ENCODE assay signal across 25 cellular contexts in the genomic region with DNA sequence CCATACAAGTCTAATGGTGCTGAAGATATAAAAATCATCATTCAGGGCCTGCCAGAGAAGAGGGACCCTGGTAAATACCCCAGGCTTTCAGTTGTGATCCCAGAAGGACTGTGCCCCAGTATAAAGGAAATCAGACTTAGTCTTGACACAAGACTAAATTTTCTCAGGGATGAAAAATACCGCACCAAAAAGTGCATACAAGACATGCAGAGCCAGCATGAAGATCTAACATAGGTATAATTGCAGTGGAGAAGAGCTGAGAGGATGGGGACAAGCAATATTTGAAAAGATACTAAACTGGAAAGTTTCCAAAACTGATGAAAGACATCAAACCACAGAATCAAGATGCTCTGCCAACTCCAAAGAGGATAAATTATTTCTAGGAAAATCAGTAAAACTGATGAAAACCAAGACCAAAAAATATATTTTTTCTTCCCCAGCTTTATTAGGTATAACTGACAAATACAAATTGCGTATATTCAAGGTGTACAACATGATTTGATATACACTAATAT.
"Had no signal": no experiment of that assay in that cellular context is flagged by ENCODE, and none has a peak within 500 bp of the region (broad histone marks: within the 10 kb centered on the region; RNA-seq: fewer than 3 reads in every experiment).

No MANE protein-coding gene starts in this region.

- DNase-seq: colonic mucosa; cortex of kidney; dermis blood vessel endothelial cell; dorsolateral prefrontal cortex; effector CD4-positive, alpha-beta T cell; effector CD8-positive, alpha-beta T cell; effector memory CD4-positive, alpha-beta T cell; effector memory CD8-positive, alpha-beta T cell; endodermal cell; erythroblast; esophagus squamous epithelium; foreskin fibroblast; foreskin keratinocyte; foreskin melanocyte; gastrocnemius medialis; glutamatergic neuron; head of caudate nucleus; heart left ventricle; heart right ventricle had no signal

- H3K27ac ChIP-seq: colonic mucosa, coronary artery, dorsolateral prefrontal cortex, epithelial cell of prostate, esophagus muscularis mucosa, esophagus squamous epithelium, foreskin keratinocyte, gastrocnemius medialis, gastroesophageal sphincter, heart left ventricle, heart right ventricle, hepatocyte had no signal

- H3K9me3 ChIP-seq: colonic mucosa had no signal

- ATAC-seq: effector memory CD8-positive, alpha-beta T cell; esophagus mucosa; foreskin keratinocyte; gastrocnemius medialis; gastroesophageal sphincter; heart left ventricle; heart right ventricle had no signal

- H3K36me3 ChIP-seq: colonic mucosa, esophagus muscularis mucosa, esophagus squamous epithelium, gastrocnemius medialis, gastroesophageal sphincter, heart left ventricle, heart right ventricle had no signal

- H3K27me3 ChIP-seq: gastrocnemius medialis had no signal

- H3K4me3 ChIP-seq: colonic mucosa, coronary artery, dorsolateral prefrontal cortex, esophagus muscularis mucosa, esophagus squamous epithelium, gastroesophageal sphincter, heart left ventricle, heart right ventricle, hepatocyte had no signal

- H3K4me1 ChIP-seq: colonic mucosa, foreskin keratinocyte, gastroesophageal sphincter had no signal
